19 cellular contexts compared by ENCODE assay signal in genomic region chr17:31484821-31485220, GRCh38.
A peak's percentile ranks its signal among the peaks of the same experiment; 100 is the strongest.
DNase-seq lines count a peak whose midpoint lies in the region; ATAC-seq and TF ChIP-seq lines count a peak whose summit lies in the region.
"Had no signal": no experiment of that assay in that cellular context is flagged by ENCODE, and none has a peak within 500 bp of the region (broad histone marks: within the 10 kb centered on the region; RNA-seq: fewer than 3 reads in every experiment).

No MANE protein-coding gene starts in this region.

- H3K4me1 ChIP-seq in mammary epithelial cell (ENCODE audit: insufficient read depth, low read length) (peaks cover 7% of the 10 kb centered on the region), trophoblast cell (ENCODE audit: control insufficient read depth in 1 of 2, insufficient read depth in 2 of 2, low read length in 2 of 2) (peaks cover 9 to 14% of the 10 kb centered on the region in 2 experiments)

- H3K79me2 ChIP-seq in mammary epithelial cell (ENCODE audit: insufficient read depth, low read length) = no peaks in the 10 kb centered on the region
- peaks cover 15% of the 10 kb centered on the region for H3K79me2 ChIP-seq in trophoblast cell (ENCODE audit: control insufficient read depth, insufficient read depth, low read length, poor library complexity)

- H3K27me3 Mint-ChIP-seq in MCF 10A (ENCODE audit: insufficient read depth, unreplicated experiment) = no peaks in the 10 kb centered on the region
- H3K27me3 Mint-ChIP-seq in stimulated activated naive B cell treated with anti-CD40 and anti-IgM and Interleukin-4, amounts not matched to agents 10 μg/mL and 1 μg/mL and 100 μg/mL, for 72 hours = no peaks in the 10 kb centered on the region
- H3K27me3 Mint-ChIP-seq: B cell; CD4-positive, alpha-beta T cell had no signal

- H3K4me3 ChIP-seq in mammary epithelial cell (replicated peaks in 1 of 3; ENCODE audit: insufficient read depth in 1 of 3, low read depth in 2 of 3, low read length in 3 of 3) (no peak overlapping the region), trophoblast cell (ENCODE audit: low read depth, low read length) (no peak overlapping the region), dorsolateral prefrontal cortex (no peak overlapping the region)
- H3K4me3 ChIP-seq: A549; BLaER1 treated with 17β-estradiol and CSF1 and Interleukin-3, amounts not matched to agents 10 nM and 100 nM had no signal

- 92% methylated on average over 4 of the region's 4 CpGs for WGBS in mammary epithelial cell (ENCODE audit: low coverage, missing lambda C conversion rate)
- no CpG with 5 or more reads among the region's 4 CpGs for WGBS in trophoblast cell (ENCODE audit: extremely low coverage, insufficient coverage, insufficient read length)

- H3K9me3 ChIP-seq in mammary epithelial cell (replicated peaks; ENCODE audit: insufficient read depth, low read length) (no peaks in the 10 kb centered on the region), trophoblast cell (ENCODE audit: insufficient read depth, low read depth, low read length) (no peaks in the 10 kb centered on the region)
- H3K9me3 ChIP-seq: A549; BLaER1 treated with 17β-estradiol and CSF1 and Interleukin-3, amounts not matched to agents 10 nM and 100 nM; Caco-2 had no signal

- no peak overlapping the region for H4K12ac ChIP-seq in trophoblast cell (ENCODE audit: low read depth, low read length)

- H3K27ac ChIP-seq in mammary epithelial cell (ENCODE audit: insufficient read depth, low read depth, low read length) = no peak overlapping the region
- no peak overlapping the region for H3K27ac ChIP-seq in trophoblast cell (ENCODE audit: low read depth, low read length)
- peak overlapping the region in 4 of 59 donors; percentile 5 to 48 (median 24) for H3K27ac ChIP-seq in dorsolateral prefrontal cortex
- H3K27ac ChIP-seq: 22Rv1; A549; BLaER1 treated with 17β-estradiol and CSF1 and Interleukin-3, amounts not matched to agents 10 nM and 100 nM; C4-2B had no signal

- H3K4me3 Mint-ChIP-seq in MCF 10A (ENCODE audit: unreplicated experiment) = no peak overlapping the region
- H3K4me3 Mint-ChIP-seq in stimulated activated naive B cell treated with anti-CD40 and anti-IgM and Interleukin-4, amounts not matched to agents 10 μg/mL and 1 μg/mL and 100 μg/mL, for 72 hours = no peak overlapping the region
- H3K4me3 Mint-ChIP-seq: B cell; CD8-positive, alpha-beta T cell had no signal

- no peak overlapping the region for H4K8ac ChIP-seq in trophoblast cell (ENCODE audit: low read depth, low read length)

- no peak overlapping the region for H3K18ac ChIP-seq in trophoblast cell (ENCODE audit: low read length)

- H3K9ac ChIP-seq in mammary epithelial cell (ENCODE audit: insufficient read depth, low read length) = no peak overlapping the region
- no peak overlapping the region for H3K9ac ChIP-seq in trophoblast cell (ENCODE audit: low read length)
- H3K9ac ChIP-seq: BLaER1 treated with 17β-estradiol and CSF1 and Interleukin-3, amounts not matched to agents 10 nM and 100 nM had no signal

- CTCF ChIA-PET in MCF 10A (lab: Yijun Ruan, JAX) = interaction anchor here (0.6 kb wide), 1 partner anchor 415 kb away, joined by 3 read pairs; no protein-coding TSS in a partner anchor
- CTCF ChIA-PET in mammary epithelial cell (lab: Charles Lee; ENCODE audit: low non-redundant PET) = no interaction called here

- no peak overlapping the region for H3K4ac ChIP-seq in trophoblast cell (ENCODE audit: low read depth, low read length)

- intact Hi-C loops in MCF 10A (cut with micrococcal nuclease) (no loop called here), mammary epithelial cell (cut with micrococcal nuclease) (no loop called here), dorsolateral prefrontal cortex (cut with DNase I) (no loop called here)

- H4K91ac ChIP-seq in trophoblast cell (ENCODE audit: low read depth, low read length) = no peak overlapping the region

- no peak overlapping the region for H3K14ac ChIP-seq in trophoblast cell (ENCODE audit: low read length)

- H3K4me2 ChIP-seq in mammary epithelial cell (ENCODE audit: insufficient read depth, low read depth, low read length) (no peak overlapping the region), trophoblast cell (ENCODE audit: low read length) (no peak overlapping the region)
- H3K4me2 ChIP-seq: A549; BLaER1 treated with 17β-estradiol and CSF1 and Interleukin-3, amounts not matched to agents 10 nM and 100 nM had no signal

- POLR2A ChIA-PET in MCF 10A (lab: Yijun Ruan, JAX) = no interaction called here

- no peaks in the 10 kb centered on the region for H3K9me3 Mint-ChIP-seq in MCF 10A (ENCODE audit: unreplicated experiment)
- no peaks in the 10 kb centered on the region for H3K9me3 Mint-ChIP-seq in stimulated activated naive B cell treated with anti-CD40 and anti-IgM and Interleukin-4, amounts not matched to agents 10 μg/mL and 1 μg/mL and 100 μg/mL, for 72 hours
- H3K9me3 Mint-ChIP-seq: CD4-positive, alpha-beta T cell; CD8-positive, alpha-beta T cell had no signal

- dilution Hi-C loops in mammary epithelial cell (cut with HindIII; ENCODE audit: low sequenced_read_pairs) = no loop called here

- H3K27ac Mint-ChIP-seq in MCF 10A (ENCODE audit: low read depth, unreplicated experiment) = peak overlapping the region; percentile 20
- H3K27ac Mint-ChIP-seq in stimulated activated naive B cell treated with anti-CD40 and anti-IgM and Interleukin-4, amounts not matched to agents 10 μg/mL and 1 μg/mL and 100 μg/mL, for 72 hours = peak overlapping the region; percentile 2
- H3K27ac Mint-ChIP-seq: B cell; CD4-positive, alpha-beta T cell; CD8-positive, alpha-beta T cell had no signal

- peaks cover 22% of the 10 kb centered on the region for H3K79me1 ChIP-seq in trophoblast cell (ENCODE audit: low read length)

- H4K20me1 ChIP-seq in mammary epithelial cell (ENCODE audit: insufficient read depth, low read length) = no peaks in the 10 kb centered on the region

- no peaks in the 10 kb centered on the region for H3K36me3 Mint-ChIP-seq in MCF 10A (ENCODE audit: insufficient read depth, unreplicated experiment)
- peaks cover 0 to 3% of the 10 kb centered on the region in 2 donors for H3K36me3 Mint-ChIP-seq in stimulated activated naive B cell treated with anti-CD40 and anti-IgM and Interleukin-4, amounts not matched to agents 10 μg/mL and 1 μg/mL and 100 μg/mL, for 72 hours

- no peak overlapping the region for H3K23ac ChIP-seq in trophoblast cell (ENCODE audit: low read length)

- in situ Hi-C loops in mammary epithelial cell (cut with MboI; ENCODE audit: low sequenced_read_pairs in 2 of 2) = no loop called here

- peaks cover 2% of the 10 kb centered on the region for H3K27me3 ChIP-seq in mammary epithelial cell (ENCODE audit: insufficient read depth, low read length)
- H3K27me3 ChIP-seq in trophoblast cell (ENCODE audit: insufficient read depth, low read length) = no peaks in the 10 kb centered on the region
- H3K27me3 ChIP-seq in dorsolateral prefrontal cortex = no peaks in the 10 kb centered on the region

- DNase-seq in MCF 10A (ENCODE audit: unreplicated experiment) (no peak), mammary epithelial cell (no peak), trophoblast cell (peak; percentile 67 to 69), RPMI8226 (no peak), dorsolateral prefrontal cortex (no peak), UCSD-AML1 (lab: John Stamatoyannopoulos, UW; ENCODE audit: unreplicated experiment) (no peak)
- no peak for DNase-seq in stimulated activated naive B cell treated with anti-CD40 and anti-IgM and Interleukin-4, amounts not matched to agents 10 μg/mL and 1 μg/mL and 100 μg/mL, for 72 hours
- DNase-seq: AML-193; Caco-2; Calu3; CD4-positive, alpha-beta T cell; CD8-positive, alpha-beta T cell; DMS79 treated with DMSO at 0.1 percent for 48 hours; GF-D8 had no signal

- no peak overlapping the region for H2AK5ac ChIP-seq in trophoblast cell (ENCODE audit: low read length)

- H3K4me1 Mint-ChIP-seq in MCF 10A (ENCODE audit: insufficient read depth, unreplicated experiment) = peaks cover 21% of the 10 kb centered on the region
- H3K4me1 Mint-ChIP-seq in stimulated activated naive B cell treated with anti-CD40 and anti-IgM and Interleukin-4, amounts not matched to agents 10 μg/mL and 1 μg/mL and 100 μg/mL, for 72 hours = peaks cover 18 to 25% of the 10 kb centered on the region in 2 donors

- H2BK12ac ChIP-seq in trophoblast cell (ENCODE audit: low read length) = no peak overlapping the region

- no peaks in the 10 kb centered on the region for H3K36me3 ChIP-seq in mammary epithelial cell (ENCODE audit: insufficient read depth, low read length)
- H3K36me3 ChIP-seq in trophoblast cell (ENCODE audit: control insufficient read depth in 1 of 2, insufficient read depth in 2 of 2, low read length in 2 of 2) = no peaks in the 10 kb centered on the region
- H3K36me3 ChIP-seq: BLaER1 treated with 17β-estradiol and CSF1 and Interleukin-3, amounts not matched to agents 10 nM and 100 nM had no signal

- no peak for TF ChIP-seq CTCF in MCF 10A (IDR thresholded peaks at IDR 0.05; ENCODE audit: unreplicated experiment)
- TF ChIP-seq CTCF in mammary epithelial cell (conservative IDR thresholded peaks at IDR 0.05 in 1 of 2, IDR thresholded peaks at IDR 0.05 in 1 of 2; ENCODE audit: extremely low read depth in 1 of 2, insufficient read depth in 1 of 2, low read depth in 1 of 2, low read length in 2 of 2) = no peak
- no peak for TF ChIP-seq CTCF in dorsolateral prefrontal cortex (IDR thresholded peaks at IDR 0.05 in 54 of 56, conservative IDR thresholded peaks at IDR 0.05 in 2 of 56; ENCODE audit: low read depth in 1 of 56, partially characterized antibody in 56 of 56)

- BruUV-seq in MCF 10A (replicated peaks; lab: Mats Ljungman, UMichigan) (no TSS peak), mammary epithelial cell (replicated peaks; lab: Mats Ljungman, UMichigan) (no TSS peak)

- H2AFZ ChIP-seq in mammary epithelial cell (ENCODE audit: low read depth, low read length) = no peak overlapping the region
- H2AFZ ChIP-seq in trophoblast cell (ENCODE audit: insufficient read depth, low read length, poor library complexity) = no peak overlapping the region

- no peak overlapping the region for H2BK5ac ChIP-seq in trophoblast cell (ENCODE audit: low read depth, low read length, poor library complexity)

- ATAC-seq in stimulated activated naive B cell treated with anti-CD40 and anti-IgM and Interleukin-4, amounts not matched to agents 10 μg/mL and 1 μg/mL and 100 μg/mL, for 72 hours (replicated peaks) = no peak
- ATAC-seq: A549; CD8-positive, alpha-beta T cell had no signal

- H2BK120ac ChIP-seq in trophoblast cell (ENCODE audit: insufficient read depth, low read length, poor library complexity) = no peak overlapping the region

Comparison
In these comparisons a context has a peak if more than half of its experiments do, and no peak if none do; other contexts are left out.
1. DNase-seq: peak in trophoblast cell (2 of 2); none in MCF 10A (single experiment), mammary epithelial cell (single experiment), stimulated activated naive B cell treated with anti-CD40 and anti-IgM and Interleukin-4, amounts not matched to agents 10 μg/mL and 1 μg/mL and 100 μg/mL, for 72 hours (single experiment), RPMI8226 (single experiment), dorsolateral prefrontal cortex (0 of 10) and UCSD-AML1 (single experiment).